In the genomic region with DNA sequence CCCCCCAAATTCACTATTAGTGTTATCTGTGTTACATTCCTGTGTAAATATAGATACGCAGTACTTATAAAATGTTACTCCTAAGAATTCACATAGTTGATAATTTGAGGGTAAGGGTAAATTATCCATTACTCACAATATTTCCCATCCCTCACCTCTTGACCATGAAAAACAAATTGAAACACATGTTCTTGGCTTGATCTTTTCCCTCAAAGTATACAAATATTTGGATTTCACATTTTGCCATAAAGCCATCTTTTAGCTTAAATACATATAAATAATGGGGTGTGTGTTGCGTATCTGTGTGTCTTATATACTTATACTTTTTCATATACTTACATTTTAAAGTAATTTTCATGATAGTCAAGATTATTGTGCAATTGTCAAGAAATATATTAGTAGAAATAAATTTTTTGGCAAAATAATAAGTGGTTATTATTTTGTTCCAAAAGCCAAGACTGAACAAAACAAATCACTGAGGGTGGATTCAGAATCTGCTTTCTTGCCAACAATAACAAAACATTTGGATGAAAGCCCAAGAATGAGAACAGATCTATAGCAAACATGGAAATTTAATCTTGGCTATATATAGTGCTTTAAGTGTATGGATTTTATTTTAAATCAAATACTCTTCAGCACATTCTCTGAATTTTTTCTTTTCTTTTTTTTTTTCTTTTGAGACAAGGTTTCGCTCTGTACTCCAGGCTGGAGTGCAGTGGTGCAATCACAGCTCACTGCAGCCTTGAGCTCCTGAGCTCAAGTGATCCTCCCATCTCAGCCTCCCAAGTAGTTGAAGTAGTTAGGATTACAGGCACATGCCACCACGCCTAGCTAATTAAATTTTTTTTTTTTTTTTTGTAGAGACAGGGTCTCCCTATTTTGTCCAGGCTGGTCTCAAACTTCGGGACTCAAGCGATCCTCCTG, we compare ENCODE assay signal across 15 cellular contexts. TPM values are rescaled to one million over a fixed set of nuclear protein-coding genes. Genes with fewer than 3 reads are reported as not detected.
DNase-seq lines count a peak whose midpoint lies in the region; ATAC-seq, FAIRE-seq and TF ChIP-seq lines count a peak whose summit lies in the region.
"Had no signal": no experiment of that assay in that cellular context is flagged by ENCODE, and none has a peak within 500 bp of the region (broad histone marks: within the 10 kb centered on the region; RNA-seq: fewer than 3 reads in every experiment).

No MANE protein-coding gene starts in this region.

- WGBS in testis, 2 donors: 57 to 74% methylated on average over 6 of the region's 6 CpGs
- WGBS in lower leg skin, 2 donors: 64 to 69% methylated on average over 6 of the region's 6 CpGs

- DNase-seq in RWPE2 (ENCODE audit: low spot score) (no peak), lung microvascular endothelial cell (ENCODE audit: low read depth in 2 of 2) (peak; percentile 59 to 74), testis (no peak), lower leg skin (ENCODE audit: low spot score in 2 of 2) (no peak)
- DNase-seq in stimulated activated naive CD4-positive, alpha-beta T cell (lab: John Stamatoyannopoulos, UW): no peak
- DNase-seq in stimulated activated CD4-positive, alpha-beta T cell treated with anti-CD3 and anti-CD28 coated beads, Interleukin-4, amount 100 ng/mL, for 1 hour: no peak
- DNase-seq: activated naive CD4-positive, alpha-beta T cell treated with anti-CD3 and anti-CD28 coated beads, Interleukin-2, amount 50 U/mL, for 16 hours; DMS 273 treated with DMSO at 0.1 percent for 48 hours; erythroblast; NCI-H524 treated with DMSO at 0.1 percent for 48 hours; stimulated activated CD4-positive, alpha-beta T cell treated with anti-CD3 and anti-CD28 coated beads, Interleukin-4, amount 100 ng/mL, for 4 hours had no signal

- H3K4me3 ChIP-seq in RWPE2 (ENCODE audit: severe bottlenecking) (no peak overlapping the region), testis (no peak overlapping the region), lower leg skin (ENCODE audit: low read depth, poor library complexity, severe bottlenecking) (no peak overlapping the region)

- H3K27me3 ChIP-seq in RWPE2 (ENCODE audit: insufficient read depth, poor library complexity, severe bottlenecking) (no peaks in the 10 kb centered on the region), testis (no peaks in the 10 kb centered on the region)

- intact Hi-C loops in testis (cut with DNase I; ENCODE audit: low total_unique reads) (no loop called here), lower leg skin (cut with DNase I; ENCODE audit: low total_unique reads) (no loop called here)

- H3K9me3 ChIP-seq in RWPE2 (ENCODE audit: severe bottlenecking) (no peaks in the 10 kb centered on the region), testis (no peaks in the 10 kb centered on the region)

- TF ChIP-seq CTCF in RWPE2 (IDR thresholded peaks at IDR 0.05; ENCODE audit: poor library complexity, severe bottlenecking): no peak
- TF ChIP-seq CTCF in testis (IDR thresholded peaks at IDR 0.05): no peak
- TF ChIP-seq CTCF in lower leg skin (IDR thresholded peaks at IDR 0.05): no peak

- ATAC-seq in RWPE2 (ENCODE audit: low read depth) (peak; percentile 20; the same call in 2 of the 3 replicates), GM19395 (IDR thresholded peaks at IDR 0.05; ENCODE audit: unreplicated experiment) (no peak)

- H3K36me3 ChIP-seq in RWPE2 (ENCODE audit: low read depth) (no peaks in the 10 kb centered on the region; the same call in 1 of the 2 replicates), testis (ENCODE audit: low read depth, missing control alignments) (no peaks in the 10 kb centered on the region)

- H3K4me1 ChIP-seq in RWPE2 (ENCODE audit: insufficient read depth, poor library complexity, severe bottlenecking) (peaks cover 42% of the 10 kb centered on the region), testis (peaks cover 17% of the 10 kb centered on the region)

- FAIRE-seq in endometrium (lab: Jason Lieb, UNC): peak; percentile 77
- FAIRE-seq: GM18507 had no signal

- no peak for TF ChIP-seq POLR2A in testis (IDR thresholded peaks at IDR 0.05)
- no peak for TF ChIP-seq POLR2A in lower leg skin (IDR thresholded peaks at IDR 0.05)

- peak overlapping the region; percentile 86 for H3K27ac ChIP-seq in RWPE2 (ENCODE audit: poor library complexity, severe bottlenecking)
- peak overlapping the region; percentile 4 to 57 for H3K27ac ChIP-seq in testis

RNA-seq across cellular contexts. Expression of gene PRSS48, which starts 48.5 kb away (rescaled TPM):
- total RNA-seq in lung microvascular endothelial cell: not detected in 2 replicates
- under 1 TPM in 1 of 2 donors, not detected in 1; 0.71 TPM for total RNA-seq in testis
- 2.0 TPM for polyA plus RNA-seq in testis (ENCODE audit: insufficient read depth, low read depth, low replicate concordance)
- not detected for total RNA-seq in lower leg skin
- total RNA-seq: mucosa of gallbladder had no signal

Comparison
In these comparisons a context has a peak if more than half of its experiments do, and no peak if none do; other contexts are left out.
1. DNase-seq: peak in lung microvascular endothelial cell (2 of 2); none in RWPE2 (single experiment), testis (single experiment), stimulated activated naive CD4-positive, alpha-beta T cell (0 of 6), stimulated activated CD4-positive, alpha-beta T cell treated with anti-CD3 and anti-CD28 coated beads, Interleukin-4, amount 100 ng/mL, for 1 hour (single experiment) and lower leg skin (0 of 2).